In the genomic region with DNA sequence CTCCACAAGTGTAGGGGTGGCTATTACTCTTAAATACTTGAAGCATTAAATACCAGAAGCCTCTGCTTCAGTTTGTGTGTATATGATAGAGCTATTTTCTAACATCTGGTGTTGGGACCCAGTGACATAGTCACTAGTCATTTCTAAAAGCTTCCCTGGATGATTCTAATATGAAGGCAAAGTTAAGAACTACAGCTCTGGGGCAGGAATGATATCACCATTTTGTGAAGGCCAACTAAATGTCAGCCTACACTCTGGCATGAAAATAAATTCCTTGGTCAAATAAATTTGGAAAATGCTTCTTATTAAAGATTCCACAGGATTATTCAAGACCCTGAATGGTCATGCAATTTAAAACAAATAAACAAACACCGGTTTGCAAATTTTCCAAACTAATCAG, we compare ENCODE assay signal across 20 cellular contexts.
"Had no signal": no experiment of that assay in that cellular context is flagged by ENCODE, and none has a peak within 500 bp of the region (broad histone marks: within the 10 kb centered on the region; RNA-seq: fewer than 3 reads in every experiment).

No MANE protein-coding gene starts in this region.

- H3K27ac Mint-ChIP-seq: activated CD8-positive, alpha-beta T cell treated with anti-CD3 and anti-CD28 coated beads, Interleukin-2, amount 10 ng/mL, durations not matched to agents 7 days and 5 days; activated naive CD8-positive, alpha-beta T cell; activated T-cell treated with anti-CD3 and anti-CD28 coated beads, Interleukin-2, amount 50 U/mL, for 72 hours; naive thymus-derived CD4-positive, alpha-beta T cell; stimulated activated effector memory CD8-positive, alpha-beta T cell treated with anti-CD3 and anti-CD28 coated beads, Interleukin-12 subunit alpha, Interleukin-12 subunit beta, amount 100 ng/mL, for 72 hours; T-helper 1 cell treated with Interleukin-12 subunit alpha and Interleukin-12 subunit beta and Interleukin-4 antibody, amounts not matched to agents 30 μg/mL and 1 μg/mL, for 36 hours; WTC11 had no signal

- H2AFZ ChIP-seq: hepatocyte had no signal

- H3K4me1 ChIP-seq: pancreas had no signal

- H3K4me3 Mint-ChIP-seq: activated CD8-positive, alpha-beta T cell treated with anti-CD3 and anti-CD28 coated beads, Interleukin-2, amount 10 ng/mL, durations not matched to agents 7 days and 5 days; activated naive CD8-positive, alpha-beta T cell; activated T-cell treated with anti-CD3 and anti-CD28 coated beads, Interleukin-2, amount 50 U/mL, for 72 hours; naive thymus-derived CD4-positive, alpha-beta T cell; stimulated activated effector memory CD8-positive, alpha-beta T cell treated with anti-CD3 and anti-CD28 coated beads, Interleukin-12 subunit alpha, Interleukin-12 subunit beta, amount 100 ng/mL, for 72 hours; T-helper 1 cell treated with Interleukin-12 subunit alpha and Interleukin-12 subunit beta and Interleukin-4 antibody, amounts not matched to agents 30 μg/mL and 1 μg/mL, for 36 hours; WTC11 had no signal

- H3K36me3 ChIP-seq: pancreas, spleen, thyroid gland had no signal

- H3K79me2 ChIP-seq: hepatocyte had no signal

- H3K4me2 ChIP-seq: hepatocyte had no signal

- H3K27ac ChIP-seq: hepatocyte, pancreas, thyroid gland had no signal

- FAIRE-seq: pancreas, urothelium cell line had no signal

- H3K4me3 ChIP-seq: hepatocyte, pancreas, spleen, thyroid gland had no signal

- H3K9me3 ChIP-seq: pancreas, spleen, thyroid gland had no signal

- H3K4me1 Mint-ChIP-seq: naive thymus-derived CD4-positive, alpha-beta T cell; stimulated activated effector memory CD8-positive, alpha-beta T cell treated with anti-CD3 and anti-CD28 coated beads, Interleukin-12 subunit alpha, Interleukin-12 subunit beta, amount 100 ng/mL, for 72 hours had no signal

- H3K27me3 ChIP-seq: hepatocyte, pancreas, spleen, thyroid gland had no signal

- H3K9me3 Mint-ChIP-seq: activated T-cell treated with anti-CD3 and anti-CD28 coated beads, Interleukin-2, amount 50 U/mL, for 72 hours; T-helper 1 cell treated with Interleukin-12 subunit alpha and Interleukin-12 subunit beta and Interleukin-4 antibody, amounts not matched to agents 30 μg/mL and 1 μg/mL, for 36 hours had no signal

- ATAC-seq: activated CD8-positive, alpha-beta T cell treated with anti-CD3 and anti-CD28 coated beads, Interleukin-2, amount 10 ng/mL, durations not matched to agents 7 days and 5 days; activated T-cell treated with anti-CD3 and anti-CD28 coated beads, Interleukin-2, amount 50 U/mL, for 72 hours; naive thymus-derived CD4-positive, alpha-beta T cell; pancreas; sciatic nerve; stimulated activated effector memory CD8-positive, alpha-beta T cell treated with anti-CD3 and anti-CD28 coated beads, Interleukin-12 subunit alpha, Interleukin-12 subunit beta, amount 100 ng/mL, for 72 hours; WTC11 had no signal

- H3K36me3 Mint-ChIP-seq: activated naive CD8-positive, alpha-beta T cell; naive thymus-derived CD4-positive, alpha-beta T cell; stimulated activated effector memory CD8-positive, alpha-beta T cell treated with anti-CD3 and anti-CD28 coated beads, Interleukin-12 subunit alpha, Interleukin-12 subunit beta, amount 100 ng/mL, for 72 hours; WTC11 had no signal

- DNase-seq: activated CD4-positive, alpha-beta T cell treated with anti-CD3 and anti-CD28 coated beads for 4 hours; activated CD8-positive, alpha-beta memory T cell treated with anti-CD3 and anti-CD28 coated beads, Interleukin-2, amount 50 U/mL, for 4 hours; activated CD8-positive, alpha-beta T cell treated with anti-CD3 and anti-CD28 coated beads, Interleukin-2, amount 10 ng/mL, durations not matched to agents 7 days and 5 days; activated gamma-delta T cell treated with Interleukin-2 at 50 U/mL for 16 hours; activated T-cell treated with anti-CD3 and anti-CD28 coated beads, Interleukin-2, amount 50 U/mL, for 72 hours; cerebellar nuclear complex; dermis blood vessel endothelial cell; islet precursor cell; naive thymus-derived CD4-positive, alpha-beta T cell; pancreas; spleen; stimulated activated CD4-positive, alpha-beta T cell treated with anti-CD3 and anti-CD28 coated beads, Interleukin-2, amount 100 ng/mL, for 24 hours; thyroid gland had no signal
